2 cellular contexts compared by ENCODE assay signal in genomic region chr17:40063915-40064531, GRCh38.
TF ChIP-seq lines count a peak whose summit lies in the region.

No MANE protein-coding gene starts in this region.

TF ChIP-seq in IMR-90, 13 proteins besides CTCF, POLR2A, EP300 and RAD21 (continued from another document):
- TF ChIP-seq MAFK (IDR thresholded peaks at IDR 0.05; ENCODE audit: low read depth, low read length) (no peak), USF2 (IDR thresholded peaks at IDR 0.05; ENCODE audit: low read depth, low read length) (no peak), BHLHE40 (IDR thresholded peaks at IDR 0.05; ENCODE audit: low read depth, low read length) (peak; percentile 25; the same call in 1 of the 2 replicates), ELK1 (IDR thresholded peaks at IDR 0.05; ENCODE audit: borderline replicate concordance, low read depth, low read length) (no peak), FOS (IDR thresholded peaks at IDR 0.05; ENCODE audit: low read depth, low read length) (no peak), SMC3 (IDR thresholded peaks at IDR 0.05; ENCODE audit: low read depth, low read length) (no peak), MXI1 (IDR thresholded peaks at IDR 0.05; ENCODE audit: borderline replicate concordance, low read depth, low read length) (peak; percentile 51; the same call in 1 of the 2 replicates)

TF ChIP-seq in neural cell, 6 proteins besides CTCF, POLR2A, EP300 and RAD21:
- TF ChIP-seq EZH2 (IDR thresholded peaks at IDR 0.05; ENCODE audit: borderline replicate concordance, insufficient read depth, low read length, poor library complexity, severe bottlenecking): no peak
- TF ChIP-seq TAF1 (IDR thresholded peaks at IDR 0.05; ENCODE audit: low read depth): no peak
- peak; percentile 95 for TF ChIP-seq MXI1 (conservative IDR thresholded peaks at IDR 0.05; ENCODE audit: poor library complexity, severe bottlenecking)
- peak; percentile 85 for TF ChIP-seq POLR2AphosphoS5 (IDR thresholded peaks at IDR 0.05)
- TF ChIP-seq REST (IDR thresholded peaks at IDR 0.05; ENCODE audit: borderline replicate concordance): peak; percentile 57
- peak; percentile 38 for TF ChIP-seq SMC3 (conservative IDR thresholded peaks at IDR 0.05; ENCODE audit: poor library complexity)
